8 cellular contexts compared by ENCODE assay signal in genomic region chr2:186590538-186591441, GRCh38. TPM values are rescaled to one million over a fixed set of nuclear protein-coding genes. Genes with fewer than 3 reads are reported as not detected.
DNase-seq lines count a peak whose midpoint lies in the region; ATAC-seq and TF ChIP-seq lines count a peak whose summit lies in the region.

No MANE protein-coding gene starts in this region.

- H3K27me3 Mint-ChIP-seq in brain = peaks cover 3% of the 10 kb centered on the region

- H3K36me3 ChIP-seq in Peyer's patch (no peaks in the 10 kb centered on the region), iPS-18a (ENCODE audit: control insufficient read depth, low read depth, low read length) (no peaks in the 10 kb centered on the region), sigmoid colon (no peaks in the 10 kb centered on the region)

- TF ChIP-seq EP300 in sigmoid colon (IDR thresholded peaks at IDR 0.05) = no peak

- H3K36me3 Mint-ChIP-seq in brain = no peaks in the 10 kb centered on the region

- H3K4me3 ChIP-seq in Peyer's patch (peak overlapping the region; percentile 75 to 92 (median 80)), iPS-18a (ENCODE audit: low read length) (peak overlapping the region; percentile 85), sigmoid colon (peak overlapping the region; percentile 78 to 98 (median 90))

- ATAC-seq in HG03095 (IDR thresholded peaks at IDR 0.05; ENCODE audit: unreplicated experiment) = peak; percentile 17
- ATAC-seq in HG03039 (IDR thresholded peaks at IDR 0.05; ENCODE audit: unreplicated experiment) = no peak

- H3K9me3 ChIP-seq in Peyer's patch (no peaks in the 10 kb centered on the region), iPS-18a (ENCODE audit: control insufficient read depth, low read depth, low read length) (no peaks in the 10 kb centered on the region), sigmoid colon (no peaks in the 10 kb centered on the region)

- intact Hi-C loops in sigmoid colon (cut with DNase I) = loop anchor here (5.0 kb wide), 3 partner anchors 48 to 103 kb away; partner anchors contain the start of gene ZC3H15

- WGBS in sigmoid colon, 2 donors = 1% methylated on average over 25 of the region's 25 CpGs

- TF ChIP-seq POLR2A in Peyer's patch (IDR thresholded peaks at IDR 0.05) (no peak), sigmoid colon (IDR thresholded peaks at IDR 0.05) (no peak)

- TF ChIP-seq CTCF in Peyer's patch (IDR thresholded peaks at IDR 0.05) (no peak), brain (conservative IDR thresholded peaks at IDR 0.05) (no peak), sigmoid colon (IDR thresholded peaks at IDR 0.05) (no peak)

- no peaks in the 10 kb centered on the region for H3K9me3 Mint-ChIP-seq in brain

- H3K27me3 ChIP-seq in Peyer's patch (no peaks in the 10 kb centered on the region), iPS-18a (ENCODE audit: control insufficient read depth, insufficient read depth, low read length) (peaks cover 9% of the 10 kb centered on the region), sigmoid colon (no peaks in the 10 kb centered on the region)

- peak overlapping the region; percentile 89 to 96 (median 93) for H3K4me3 Mint-ChIP-seq in brain

- DNase-seq in stimulated activated CD4-positive, alpha-beta T cell treated with anti-CD3 and anti-CD28 coated beads, Interleukin-4, amount 100 ng/mL, for 24 hours = peak; percentile 14
- DNase-seq in stimulated activated CD4-positive, alpha-beta T cell treated with anti-CD3 and anti-CD28 coated beads, Interleukin-4, amount 100 ng/mL, for 1 hour = no peak
- DNase-seq in Peyer's patch = peak in 2 of 3 donors; percentile 25 to 44
- no peak for DNase-seq in sigmoid colon

- H3K4me1 Mint-ChIP-seq in brain = peaks cover 52% of the 10 kb centered on the region

- H3K9ac ChIP-seq in iPS-18a (ENCODE audit: low read length) = peak overlapping the region; percentile 71

- H3K27ac ChIP-seq in Peyer's patch (peak overlapping the region; percentile 83 to 93 (median 88)), iPS-18a (ENCODE audit: low read length) (no peak overlapping the region), sigmoid colon (peak overlapping the region; percentile 94 to 99 (median 96))

- peaks cover 0 to 17% (median 2%) of the 10 kb centered on the region in 4 donors for H3K4me1 ChIP-seq in Peyer's patch
- H3K4me1 ChIP-seq in iPS-18a (ENCODE audit: control insufficient read depth, low read depth, low read length) = peaks cover 20% of the 10 kb centered on the region
- H3K4me1 ChIP-seq in sigmoid colon = peaks cover 0 to 50% (median 39%) of the 10 kb centered on the region in 4 donors

- peak overlapping the region; percentile 93 to 97 (median 94) for H3K27ac Mint-ChIP-seq in brain

RNA-seq across cellular contexts. Expression of gene ITGAV, which starts 0.9 kb away (rescaled TPM):
- 10 to 100 TPM; 28.1 to 35.9 (median 31.2) TPM for total RNA-seq in Peyer's patch
- polyA plus RNA-seq in brain (ENCODE audit: insufficient read depth, low read depth, low replicate concordance) = 10.7 TPM
- total RNA-seq in sigmoid colon = 100 to 1,000 TPM in 1 of 4 donors, 10 to 100 TPM in 3; 67.1 to 117 (median 70.3) TPM
- polyA plus RNA-seq in sigmoid colon = 10 to 100 TPM in 1 of 3 donors, 1 to 10 TPM in 2; 3.6 to 15.4 (median 6.9) TPM

Comparison
In these comparisons a context has a peak if more than half of its experiments do, and no peak if none do; other contexts are left out.
1. DNase-seq: peak in stimulated activated CD4-positive, alpha-beta T cell treated with anti-CD3 and anti-CD28 coated beads, Interleukin-4, amount 100 ng/mL, for 24 hours (single experiment) and Peyer's patch (2 of 3); none in stimulated activated CD4-positive, alpha-beta T cell treated with anti-CD3 and anti-CD28 coated beads, Interleukin-4, amount 100 ng/mL, for 1 hour (single experiment) and sigmoid colon (single experiment).
2. Peak in every context shown above with its lines, with median percentiles within 50 percentile points of each other: H3K4me3 ChIP-seq.